ENCODE assay signal across 16 cellular contexts in genomic region chr3:124879395-124879723, GRCh38. TPM values are rescaled to one million over a fixed set of nuclear protein-coding genes. Genes with fewer than 3 reads are reported as not detected.
DNase-seq lines count a peak whose midpoint lies in the region; ATAC-seq, FAIRE-seq and TF ChIP-seq lines count a peak whose summit lies in the region.
"Had no signal": no experiment of that assay in that cellular context is flagged by ENCODE, and none has a peak within 500 bp of the region (broad histone marks: within the 10 kb centered on the region; RNA-seq: fewer than 3 reads in every experiment).

No MANE protein-coding gene starts in this region.

- TF ChIP-seq EP300 in A549 (IDR thresholded peaks at IDR 0.05), result no peak

- H3K36me3 Mint-ChIP-seq in mesothelial cell of epicardium, result no peaks in the 10 kb centered on the region

- H3K4me3 ChIP-seq in A549 (peak overlapping the region; percentile 22; the same call in 2 of the 3 replicates), SJSA1 (no peak overlapping the region)
- H3K4me3 ChIP-seq: cardiac muscle cell, MG63 had no signal

- H3K9me3 ChIP-seq in A549, result no peaks in the 10 kb centered on the region
- H3K9me3 ChIP-seq in SJSA1 (replicated peaks), result no peaks in the 10 kb centered on the region
- H3K9me3 ChIP-seq: MG63 had no signal

- no peaks in the 10 kb centered on the region for H3K27me3 ChIP-seq in SJSA1 (replicated peaks)
- H3K27me3 ChIP-seq: cardiac muscle cell, MG63 had no signal

- peaks cover 31% of the 10 kb centered on the region for H3K4me1 Mint-ChIP-seq in mesothelial cell of epicardium

- H3K27ac ChIP-seq in A549 (peak overlapping the region; percentile 91 to 99), SJSA1 (peak overlapping the region; percentile 56), epithelial cell of prostate (peak overlapping the region; percentile 97)
- H3K27ac ChIP-seq: cardiac muscle cell had no signal

- TF ChIP-seq CTCF in A549 (IDR thresholded peaks at IDR 0.05) (no peak), mesothelial cell of epicardium (IDR thresholded peaks at IDR 0.05; ENCODE audit: unreplicated experiment) (no peak)

- no peak overlapping the region for H3K4me3 Mint-ChIP-seq in mesothelial cell of epicardium

- peak overlapping the region; percentile 84 for H3K4me2 ChIP-seq in A549

- POLR2A ChIA-PET in A549 (lab: Yijun Ruan, JAX), result interaction anchor here (1.0 to 2.8 kb wide), 5 partner anchors 8 to 117 kb away, joined by 3 to 18 read pairs (median 4); partner anchors contain the start of gene ITGB5

- ATAC-seq in A549, result no peak; a peak in 3 of 6 replicates
- ATAC-seq in GM18870 (IDR thresholded peaks at IDR 0.05; ENCODE audit: unreplicated experiment), result no peak
- ATAC-seq in HG03521 (IDR thresholded peaks at IDR 0.05; ENCODE audit: unreplicated experiment), result no peak
- ATAC-seq: activated CD4-positive, CD25-positive, alpha-beta regulatory T cell treated with anti-CD3 and anti-CD28 coated beads, Interleukin-2, amount 50 U/mL, for 24 hours had no signal

- CTCF ChIA-PET in A549 (lab: Yijun Ruan, JAX), result interaction anchor here (1.2 to 2.4 kb wide), 4 partner anchors 13 to 118 kb away, joined by 4 to 9 read pairs (median 8); no protein-coding TSS in a partner anchor

- H3K27ac Mint-ChIP-seq in mesothelial cell of epicardium, result no peak overlapping the region

- TF ChIP-seq POLR2A in A549 (IDR thresholded peaks at IDR 0.05; ENCODE audit: low read length), result no peak

- DNase-seq in A549 (ENCODE audit: low read depth in 1 of 2, low spot score in 1 of 2) (no peak), SJSA1 (ENCODE audit: low read depth in 1 of 2, low spot score in 2 of 2) (no peak), epithelial cell of prostate (ENCODE audit: low read depth, low spot score) (no peak), pons (ENCODE audit: low spot score) (peak; percentile 68), mesothelial cell of epicardium (ENCODE audit: low spot score in 2 of 2, unreplicated experiment in 2 of 2) (no peak), EL (no peak)
- DNase-seq: left colon, NCI-H2227 treated with DMSO at 0.1 percent for 48 hours had no signal

- H3K36me3 ChIP-seq in SJSA1, result no peaks in the 10 kb centered on the region
- H3K36me3 ChIP-seq: cardiac muscle cell, MG63 had no signal

- no peak for FAIRE-seq in A549 (lab: Jason Lieb, UNC)

- peaks cover 5% of the 10 kb centered on the region for H3K9me3 Mint-ChIP-seq in mesothelial cell of epicardium

- TF ChIP-seq RAD21 in A549 (conservative IDR thresholded peaks at IDR 0.05 in 1 of 2, IDR thresholded peaks at IDR 0.05 in 1 of 2), result no peak

- H3K4me1 ChIP-seq in A549 (peaks cover 84% of the 10 kb centered on the region), SJSA1 (replicated peaks) (peaks cover 55% of the 10 kb centered on the region)

- peaks cover 1% of the 10 kb centered on the region for H3K27me3 Mint-ChIP-seq in mesothelial cell of epicardium (ENCODE audit: low read depth)

TF ChIP-seq in A549, 52 proteins besides CTCF, POLR2A, EP300 and RAD21:
- no peak for TF ChIP-seq HMGXB4 (CRISPR knock-in tag; IDR thresholded peaks at IDR 0.05; ENCODE audit: borderline replicate concordance)
- TF ChIP-seq EHF (CRISPR knock-in tag; IDR thresholded peaks at IDR 0.05), result 0 out of 2 replicates have a peak, but pooled peaks have one; percentile 14
- TF ChIP-seq, protein P1, sequence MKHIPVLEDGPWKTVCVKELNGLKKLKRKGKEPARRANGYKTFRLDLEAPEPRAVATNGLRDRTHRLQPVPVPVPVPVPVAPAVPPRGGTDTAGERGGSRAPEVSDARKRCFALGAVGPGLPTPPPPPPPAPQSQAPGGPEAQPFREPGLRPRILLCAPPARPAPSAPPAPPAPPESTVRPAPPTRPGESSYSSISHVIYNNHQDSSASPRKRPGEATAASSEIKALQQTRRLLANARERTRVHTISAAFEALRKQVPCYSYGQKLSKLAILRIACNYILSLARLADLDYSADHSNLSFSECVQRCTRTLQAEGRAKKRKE (CRISPR knock-in tag; IDR thresholded peaks at IDR 0.05; ENCODE audit: low read depth), result no peak
- no peak for TF ChIP-seq GATA3 (IDR thresholded peaks at IDR 0.05; ENCODE audit: borderline replicate concordance)
- TF ChIP-seq EHMT2 (IDR thresholded peaks at IDR 0.05; ENCODE audit: low read depth), result no peak
- TF ChIP-seq HOXB5 (CRISPR knock-in tag; IDR thresholded peaks at IDR 0.05), result no peak

RNA-seq across cellular contexts. Expression of gene ITGB5, which starts 7.8 kb away (rescaled TPM):
- polyA plus RNA-seq in A549 (2011; rRNA removed) (260 and 476 TPM in 2 replicates), A549 (2017; fragmentation: RNase III; extraction: RNeasy Plus Mini Kit Qiagen cat#74134 plus additional on column Dnase treatment) (174 to 209 TPM (median 201 TPM) in 3 replicates)
- polyA plus RNA-seq in A549 (2012; cell fraction: cytosol; rRNA removed), result 393 and 412 TPM in 2 replicates
- polyA plus RNA-seq in A549 (2012; cell fraction: nucleus; rRNA removed), result 508 and 526 TPM in 2 replicates
- polyA minus RNA-seq in A549 (2011; rRNA and poly(A)+ RNA removed), result 629 and 645 TPM in 2 replicates
- total RNA-seq in SJSA1 (2014; rRNA removed; shearing (Covaris generic)), result 84.6 and 140 TPM in 2 replicates
- 63.3 to 71.4 TPM (median 64.7 TPM) in 3 replicates for total RNA-seq in mesothelial cell of epicardium

RNA-seq across cellular contexts. Expression of gene MUC13, which starts 55.2 kb away (rescaled TPM):
- polyA plus RNA-seq in A549 (2011; rRNA removed) (8.8 and 10.2 TPM in 2 replicates), A549 (2017; fragmentation: RNase III; extraction: RNeasy Plus Mini Kit Qiagen cat#74134 plus additional on column Dnase treatment) (4.8 to 5.5 TPM (median 4.8 TPM) in 3 replicates)
- polyA plus RNA-seq in A549 (2012; cell fraction: cytosol; rRNA removed), result 2.1 and 2.5 TPM in 2 replicates
- polyA plus RNA-seq in A549 (2012; cell fraction: nucleus; rRNA removed), result 4.8 and 6.9 TPM in 2 replicates
- 3.7 and 4.3 TPM in 2 replicates for polyA minus RNA-seq in A549 (2011; rRNA and poly(A)+ RNA removed)
- not detected in 2 replicates for total RNA-seq in SJSA1 (2014; rRNA removed; shearing (Covaris generic))
- total RNA-seq in mesothelial cell of epicardium, result 0.16 TPM in 1 of 3 replicates, not detected in the others
- total RNA-seq: cardiac muscle cell, fibroblast of villous mesenchyme, pulmonary artery endothelial cell, urinary bladder had no signal
- polyA plus RNA-seq: urinary bladder had no signal
